ENCODE assay signal across 26 cellular contexts in genomic region chr6:29129326-29130012, GRCh38. TPM values are rescaled to one million over a fixed set of nuclear protein-coding genes. Genes with fewer than 3 reads are reported as not detected.
"Had no signal": no experiment of that assay in that cellular context is flagged by ENCODE, and none has a peak within 500 bp of the region (broad histone marks: within the 10 kb centered on the region; RNA-seq: fewer than 3 reads in every experiment).

No MANE protein-coding gene starts in this region.

- DNase-seq: KBM-7; MV-4-11; NCI-H1048; NCI-H1105; NCI-H1417; NCI-H1436 treated with DMSO at 0.1 percent for 48 hours; NCI-H1694; NCI-H187 treated with DMSO at 0.1 percent for 48 hours; NCI-H2029 treated with DMSO at 0.1 percent for 48 hours; NCI-H2227 treated with DMSO at 0.1 percent for 48 hours; NCI-H524; NCI-H526 treated with DMSO at 0.1 percent for 48 hours; NCI-H748 treated with DMSO at 0.1 percent for 48 hours; NK-92 treated with Interleukin-12 subunit alpha and Interleukin-12 subunit beta, amount 100 ng/mL, for 24 hours; PC-3; SHP77 treated with DMSO at 0.1 percent for 48 hours; SJCRH30 had no signal

- H3K4me3 ChIP-seq: SJCRH30 had no signal

- H3K36me3 ChIP-seq: SJCRH30 had no signal

- ATAC-seq: Panc1, PC-3, SK-N-SH treated with all-trans-retinoic acid at 6 μM for 48 hours had no signal

- H3K27ac ChIP-seq: RWPE1, SJCRH30 had no signal

- H3K27me3 ChIP-seq: SJCRH30 had no signal

- H3K4me1 ChIP-seq: SJCRH30 had no signal

- H3K9me3 ChIP-seq: SJCRH30 had no signal

RNA-seq across cellular contexts. Expression of gene OR2J3, which starts 21.6 kb away (rescaled TPM):
- total RNA-seq: HT-29, LHCN-M2, MCF 10A, NCI-H460, OCI-LY7, PC-3, SJCRH30 had no signal
- polyA plus RNA-seq: IgD-negative memory B cell had no signal

RNA-seq across cellular contexts. Expression of gene OR2J1, which starts 30.2 kb away (rescaled TPM):
- total RNA-seq: HT-29, LHCN-M2, MCF 10A, NCI-H460, OCI-LY7, PC-3, SJCRH30 had no signal
- polyA plus RNA-seq: IgD-negative memory B cell had no signal

RNA-seq across cellular contexts. Expression of gene OR2J2, which starts 41.2 kb away (rescaled TPM):
- total RNA-seq: HT-29, LHCN-M2, MCF 10A, NCI-H460, OCI-LY7, PC-3, SJCRH30 had no signal
- polyA plus RNA-seq: IgD-negative memory B cell had no signal

RNA-seq across cellular contexts. Expression of gene OR2B3, which starts 42.4 kb away (rescaled TPM):
- total RNA-seq: HT-29, LHCN-M2, MCF 10A, NCI-H460, OCI-LY7, PC-3, SJCRH30 had no signal
- polyA plus RNA-seq: IgD-negative memory B cell had no signal
